Comparison of ENCODE assay signal across 20 cellular contexts in the genomic region with DNA sequence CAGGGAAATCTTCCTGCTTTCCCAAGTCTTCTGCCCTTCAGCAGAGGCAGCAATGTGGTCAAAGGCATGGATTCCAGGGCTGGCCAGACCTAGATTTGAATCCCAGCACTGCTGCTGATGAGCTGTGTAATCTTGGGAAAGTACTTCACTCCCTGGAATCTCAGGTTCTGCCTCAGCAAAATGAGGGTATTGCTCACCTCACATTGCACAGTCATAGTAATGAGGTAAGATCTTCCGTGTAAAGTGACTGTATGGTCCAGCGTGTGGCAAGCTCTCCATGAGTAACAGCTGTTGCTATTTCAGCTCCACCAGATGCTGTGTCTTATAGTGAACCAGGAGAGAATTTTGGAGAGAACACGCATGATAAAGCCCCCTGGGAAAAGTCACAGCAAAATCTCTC. TPM values are rescaled to one million over a fixed set of nuclear protein-coding genes. Genes with fewer than 3 reads are reported as not detected.
A peak's percentile ranks its signal among the peaks of the same experiment; 100 is the strongest.
DNase-seq lines count a peak whose midpoint lies in the region; ATAC-seq and TF ChIP-seq lines count a peak whose summit lies in the region.
"Had no signal": no experiment of that assay in that cellular context is flagged by ENCODE, and none has a peak within 500 bp of the region (broad histone marks: within the 10 kb centered on the region; RNA-seq: fewer than 3 reads in every experiment).

No MANE protein-coding gene starts in this region.

- peaks cover 35% of the 10 kb centered on the region for H3K4me1 Mint-ChIP-seq in dendritic cell treated with granulocyte-macrophage colony-stimulating factor and Interleukin-4, amounts not matched to agents 40 ng/mL and 50 ng/mL, for 4 days (ENCODE audit: low read depth)
- peaks cover 12% of the 10 kb centered on the region for H3K4me1 Mint-ChIP-seq in stimulated activated effector memory CD8-positive, alpha-beta T cell treated with anti-CD3 and anti-CD28 coated beads, Interleukin-12 subunit alpha, Interleukin-12 subunit beta, amount 100 ng/mL, for 72 hours
- H3K4me1 Mint-ChIP-seq in activated T-helper 17 cell treated with anti-CD3 and anti-CD28 coated beads, Interleukin-2, amount 50 U/mL, for 72 hours, result no peaks in the 10 kb centered on the region

- H3K4me3 ChIP-seq in gastrocnemius medialis, result no peak overlapping the region
- H3K4me3 ChIP-seq: cardiac muscle cell, pancreas had no signal

- no peaks in the 10 kb centered on the region for H3K36me3 ChIP-seq in gastrocnemius medialis
- H3K36me3 ChIP-seq: BE2C, cardiac muscle cell, pancreas had no signal

- H3K9me3 Mint-ChIP-seq in dendritic cell treated with granulocyte-macrophage colony-stimulating factor and Interleukin-4, amounts not matched to agents 40 ng/mL and 50 ng/mL, for 4 days, result no peaks in the 10 kb centered on the region
- no peaks in the 10 kb centered on the region for H3K9me3 Mint-ChIP-seq in stimulated activated effector memory CD8-positive, alpha-beta T cell treated with anti-CD3 and anti-CD28 coated beads, Interleukin-12 subunit alpha, Interleukin-12 subunit beta, amount 100 ng/mL, for 72 hours
- no peaks in the 10 kb centered on the region for H3K9me3 Mint-ChIP-seq in activated T-helper 17 cell treated with anti-CD3 and anti-CD28 coated beads, Interleukin-2, amount 50 U/mL, for 72 hours

- no peak overlapping the region for H3K27ac ChIP-seq in gastrocnemius medialis
- H3K27ac ChIP-seq: cardiac muscle cell, KMS-11, pancreas had no signal

- no peak for TF ChIP-seq POLR2A in gastrocnemius medialis (IDR thresholded peaks at IDR 0.05)

- peak overlapping the region; percentile 15 for H3K27ac Mint-ChIP-seq in dendritic cell treated with granulocyte-macrophage colony-stimulating factor and Interleukin-4, amounts not matched to agents 40 ng/mL and 50 ng/mL, for 4 days
- H3K27ac Mint-ChIP-seq in stimulated activated effector memory CD8-positive, alpha-beta T cell treated with anti-CD3 and anti-CD28 coated beads, Interleukin-12 subunit alpha, Interleukin-12 subunit beta, amount 100 ng/mL, for 72 hours, result no peak overlapping the region
- no peak overlapping the region for H3K27ac Mint-ChIP-seq in activated T-helper 17 cell treated with anti-CD3 and anti-CD28 coated beads, Interleukin-2, amount 50 U/mL, for 72 hours
- H3K27ac Mint-ChIP-seq: activated naive CD8-positive, alpha-beta T cell; T-helper 17 cell had no signal

- H3K4me1 ChIP-seq in gastrocnemius medialis, result no peaks in the 10 kb centered on the region
- H3K4me1 ChIP-seq: BE2C, pancreas had no signal

- H3K27me3 Mint-ChIP-seq in dendritic cell treated with granulocyte-macrophage colony-stimulating factor and Interleukin-4, amounts not matched to agents 40 ng/mL and 50 ng/mL, for 4 days, result peaks cover 13% of the 10 kb centered on the region
- peaks cover 3% of the 10 kb centered on the region for H3K27me3 Mint-ChIP-seq in activated T-helper 17 cell treated with anti-CD3 and anti-CD28 coated beads, Interleukin-2, amount 50 U/mL, for 72 hours

- in situ Hi-C loops in gastrocnemius medialis (cut with MboI; ENCODE audit: low sequenced_read_pairs in 4 of 4), result loop anchor here in 2 of 4 donors (5.0 kb wide), 1 partner anchor 75 kb away; no protein-coding TSS in a partner anchor

- no peak overlapping the region for H3K4me3 Mint-ChIP-seq in dendritic cell treated with granulocyte-macrophage colony-stimulating factor and Interleukin-4, amounts not matched to agents 40 ng/mL and 50 ng/mL, for 4 days
- H3K4me3 Mint-ChIP-seq in stimulated activated effector memory CD8-positive, alpha-beta T cell treated with anti-CD3 and anti-CD28 coated beads, Interleukin-12 subunit alpha, Interleukin-12 subunit beta, amount 100 ng/mL, for 72 hours, result no peak overlapping the region
- no peak overlapping the region for H3K4me3 Mint-ChIP-seq in activated T-helper 17 cell treated with anti-CD3 and anti-CD28 coated beads, Interleukin-2, amount 50 U/mL, for 72 hours
- H3K4me3 Mint-ChIP-seq: activated naive CD8-positive, alpha-beta T cell; T-helper 17 cell had no signal

- H3K36me3 Mint-ChIP-seq in dendritic cell treated with granulocyte-macrophage colony-stimulating factor and Interleukin-4, amounts not matched to agents 40 ng/mL and 50 ng/mL, for 4 days (ENCODE audit: low read depth), result no peaks in the 10 kb centered on the region
- peaks cover 5% of the 10 kb centered on the region for H3K36me3 Mint-ChIP-seq in stimulated activated effector memory CD8-positive, alpha-beta T cell treated with anti-CD3 and anti-CD28 coated beads, Interleukin-12 subunit alpha, Interleukin-12 subunit beta, amount 100 ng/mL, for 72 hours
- H3K36me3 Mint-ChIP-seq in activated T-helper 17 cell treated with anti-CD3 and anti-CD28 coated beads, Interleukin-2, amount 50 U/mL, for 72 hours (ENCODE audit: low read depth), result no peaks in the 10 kb centered on the region
- H3K36me3 Mint-ChIP-seq: activated naive CD8-positive, alpha-beta T cell had no signal

- intact Hi-C loops in dendritic cell treated with granulocyte-macrophage colony-stimulating factor and Interleukin-4, amounts not matched to agents 40 ng/mL and 50 ng/mL, for 4 days (cut with micrococcal nuclease), result no loop called here
- intact Hi-C loops in gastrocnemius medialis (cut with DNase I; ENCODE audit: low total_unique reads), result loop anchor here (10.0 kb wide), 1 partner anchor 53 kb away; a partner anchor contains a TSS

- DNase-seq in GM04504 (ENCODE audit: low read depth) (peak; percentile 37), NCI-H524 (lab: John Stamatoyannopoulos, UW) (peak; percentile 8 to 57), myocyte (ENCODE audit: low read depth) (peak; percentile 25), cerebellar nuclear complex (lab: John Stamatoyannopoulos, UW) (no peak), gastrocnemius medialis (no peak)
- DNase-seq in stimulated activated effector memory CD8-positive, alpha-beta T cell treated with anti-CD3 and anti-CD28 coated beads, Interleukin-12 subunit alpha, Interleukin-12 subunit beta, amount 100 ng/mL, for 72 hours (ENCODE audit: low spot score in 2 of 2), result no peak
- DNase-seq: activated T-cell treated with anti-CD3 and anti-CD28 coated beads, Interleukin-2, amount 50 U/mL, for 1 hour; BE2C; head of caudate nucleus; NCI-H1694 treated with DMSO at 0.1 percent for 48 hours; NCI-H774; pancreas; small intestine; stimulated activated naive CD4-positive, alpha-beta T cell treated with Interleukin-2 at 50 U/mL for 16 hours; T-helper 17 cell had no signal

- H3K27me3 ChIP-seq in gastrocnemius medialis, result no peaks in the 10 kb centered on the region
- H3K27me3 ChIP-seq: BE2C, cardiac muscle cell, pancreas had no signal

- TF ChIP-seq CTCF in gastrocnemius medialis (IDR thresholded peaks at IDR 0.05 in 4 of 5, conservative IDR thresholded peaks at IDR 0.05 in 1 of 5), result no peak

- H3K9me3 ChIP-seq in gastrocnemius medialis, result no peaks in the 10 kb centered on the region
- H3K9me3 ChIP-seq: BE2C, pancreas had no signal

- no peak for ATAC-seq in stimulated activated effector memory CD8-positive, alpha-beta T cell treated with anti-CD3 and anti-CD28 coated beads, Interleukin-12 subunit alpha, Interleukin-12 subunit beta, amount 100 ng/mL, for 72 hours
- no peak for ATAC-seq in gastrocnemius medialis
- no peak for ATAC-seq in activated T-helper 17 cell treated with anti-CD3 and anti-CD28 coated beads, Interleukin-2, amount 50 U/mL, for 72 hours (replicated peaks)
- ATAC-seq: pancreas, T-helper 17 cell had no signal

RNA-seq across cellular contexts. Expression of a gene that starts 56.1 kb away (rescaled TPM):
- total RNA-seq in myocyte (5.0 and 5.1 TPM in 2 replicates), gastrocnemius medialis (10 to 100 TPM in 1 of 4 donors, 1 to 10 TPM in 3; 3.1 to 10.8 (median 6.3) TPM)
- polyA plus RNA-seq in myocyte (2012), result 8.1 TPM
- not detected for total RNA-seq in activated T-helper 17 cell treated with anti-CD3 and anti-CD28 coated beads, Interleukin-2, amount 50 U/mL, for 72 hours

Comparison
In these comparisons a context has a peak if more than half of its experiments do, and no peak if none do; other contexts are left out.
1. DNase-seq: peak in GM04504 (single experiment), NCI-H524 (2 of 2) and myocyte (single experiment); none in stimulated activated effector memory CD8-positive, alpha-beta T cell treated with anti-CD3 and anti-CD28 coated beads, Interleukin-12 subunit alpha, Interleukin-12 subunit beta, amount 100 ng/mL, for 72 hours (0 of 2), cerebellar nuclear complex (0 of 2) and gastrocnemius medialis (0 of 2).